Comparison of ENCODE assay signal across 28 cellular contexts in genomic region chr10:49223205-49223604, GRCh38. TPM values are rescaled to one million over a fixed set of nuclear protein-coding genes. Genes with fewer than 3 reads are reported as not detected.
"Had no signal": no experiment of that assay in that cellular context is flagged by ENCODE, and none has a peak within 500 bp of the region (broad histone marks: within the 10 kb centered on the region; RNA-seq: fewer than 3 reads in every experiment).

No MANE protein-coding gene starts in this region.

- FAIRE-seq: pancreas, small intestine had no signal

- ATAC-seq: naive thymus-derived CD8-positive, alpha-beta T cell; natural killer cell treated with Interleukin-12 subunit alpha and Interleukin-12 subunit beta and Interleukin-15 and Interleukin-18, amount 100 ng/mL, for 72 hours; pancreas; psoas muscle; right cardiac atrium; right lobe of liver; stimulated activated effector memory CD8-positive, alpha-beta T cell treated with anti-CD3 and anti-CD28 coated beads, Interleukin-12 subunit alpha, Interleukin-12 subunit beta, amount 100 ng/mL, for 72 hours; stimulated activated naive B cell treated with anti-CD40 and anti-IgM and Interleukin-4, amounts not matched to agents 10 μg/mL and 1 μg/mL and 100 μg/mL, for 72 hours; upper lobe of right lung had no signal

- H3K36me3 ChIP-seq: neutrophil, pancreas, right lobe of liver, sigmoid colon, stomach, thoracic aorta, tibial artery, transverse colon, upper lobe of right lung, uterus had no signal

- H3K9me3 ChIP-seq: neutrophil, pancreas, psoas muscle, right lobe of liver, sigmoid colon, thoracic aorta, transverse colon, upper lobe of right lung, uterus had no signal

- H3K4me3 ChIP-seq: pancreas, psoas muscle, right lobe of liver, sigmoid colon, stomach, thoracic aorta, tibial artery, transverse colon, upper lobe of right lung, uterus had no signal

- H3K4me1 ChIP-seq: pancreas, right lobe of liver, sigmoid colon, stomach, tibial artery, transverse colon, upper lobe of right lung, uterus had no signal

- H3K27me3 ChIP-seq: neutrophil, pancreas, right lobe of liver, sigmoid colon, stomach, transverse colon, upper lobe of right lung, uterus had no signal

- H3K27ac ChIP-seq: neutrophil, pancreas, psoas muscle, right lobe of liver, sigmoid colon, stomach, thoracic aorta, tibial artery, transverse colon, upper lobe of right lung, uterus had no signal

- DNase-seq: naive thymus-derived CD8-positive, alpha-beta T cell; nephron progenitor cell; nucleus accumbens; pancreas; posterior cingulate gyrus; psoas muscle; right cardiac atrium; right lobe of liver; sigmoid colon; small intestine; stimulated activated CD4-positive, alpha-beta T cell treated with anti-CD3 and anti-CD28 coated beads, Interleukin-15, amount 100 ng/mL, for 24 hours; stimulated activated CD4-positive, alpha-beta T cell treated with anti-CD3 and anti-CD28 coated beads, Interleukin-2, amount 100 ng/mL, for 24 hours; stimulated activated CD4-positive, alpha-beta T cell treated with anti-CD3 and anti-CD28 coated beads, Interleukin-2, amount 100 ng/mL, for 48 hours; stimulated activated CD4-positive, alpha-beta T cell treated with anti-CD3 and anti-CD28 coated beads, Interleukin-4, amount 100 ng/mL, for 24 hours; stimulated activated naive B cell treated with anti-CD40 and anti-IgM and Interleukin-4, amounts not matched to agents 10 μg/mL and 1 μg/mL and 100 μg/mL, for 72 hours; stimulated activated naive CD4-positive, alpha-beta T cell treated with Interleukin-2 at 50 U/mL for 16 hours; stomach; tibial artery; transverse colon; upper lobe of right lung; uterus had no signal

RNA-seq across cellular contexts. Expression of gene TMEM273, which starts 35.0 kb away (rescaled TPM):
- total RNA-seq: osteocyte, progenitor cell of endocrine pancreas, renal cortical epithelial cell had no signal
